ENCODE assay signal across 8 cellular contexts in genomic region chr17:2712300-2713043, GRCh38. TPM values are rescaled to one million over a fixed set of nuclear protein-coding genes. Genes with fewer than 3 reads are reported as not detected.
A peak's percentile ranks its signal among the peaks of the same experiment; 100 is the strongest.
DNase-seq lines count a peak whose midpoint lies in the region; ATAC-seq and TF ChIP-seq lines count a peak whose summit lies in the region.

No MANE protein-coding gene starts in this region.

- no peaks in the 10 kb centered on the region for H3K27me3 ChIP-seq in DOHH2 (ENCODE audit: control insufficient read depth, low read length)
- no peaks in the 10 kb centered on the region for H3K27me3 ChIP-seq in PC-9 (ENCODE audit: insufficient read depth, low read depth)
- no peaks in the 10 kb centered on the region for H3K27me3 ChIP-seq in neural cell (ENCODE audit: insufficient read depth, low read depth, low read length)

- no peaks in the 10 kb centered on the region for H3K9me3 Mint-ChIP-seq in endothelial cell (ENCODE audit: unreplicated experiment)

- peaks cover 12% of the 10 kb centered on the region for H3K27me3 Mint-ChIP-seq in endothelial cell (ENCODE audit: unreplicated experiment)

- H3K4me1 ChIP-seq in DOHH2 (ENCODE audit: control insufficient read depth, low read length) (peaks cover 34% of the 10 kb centered on the region), PC-9 (replicated peaks; ENCODE audit: insufficient read depth) (peaks cover 27% of the 10 kb centered on the region; the same call in 1 of the 2 replicates)

- peaks cover 23% of the 10 kb centered on the region for H3K36me3 ChIP-seq in DOHH2 (ENCODE audit: control insufficient read depth, low read length)
- no peaks in the 10 kb centered on the region for H3K36me3 ChIP-seq in PC-9 (ENCODE audit: low read depth)
- H3K36me3 ChIP-seq in neural cell (ENCODE audit: insufficient read depth, low read length), result no peaks in the 10 kb centered on the region

- CTCF ChIA-PET in PC-9 (lab: Charles Lee), result interaction anchor here (0.6 kb wide), 1 partner anchor 273 kb away, joined by 4 read pairs; no protein-coding TSS in a partner anchor

- peaks cover 19% of the 10 kb centered on the region for H3K4me1 Mint-ChIP-seq in endothelial cell (ENCODE audit: unreplicated experiment)

- H4K20me1 ChIP-seq in DOHH2 (ENCODE audit: control insufficient read depth, insufficient read depth, low read depth, low read length) (peaks cover 17% of the 10 kb centered on the region), PC-9 (ENCODE audit: insufficient read depth) (peaks cover 35% of the 10 kb centered on the region), neural cell (ENCODE audit: insufficient read depth) (no peaks in the 10 kb centered on the region)

- H3K9me3 ChIP-seq in DOHH2 (ENCODE audit: control insufficient read depth, insufficient read depth, low read length) (no peaks in the 10 kb centered on the region), PC-9 (ENCODE audit: insufficient read depth, low read depth) (no peaks in the 10 kb centered on the region), neural cell (ENCODE audit: low read length) (no peaks in the 10 kb centered on the region)

- no peak overlapping the region for H3K27ac Mint-ChIP-seq in endothelial cell (ENCODE audit: unreplicated experiment)

- H3K9me2 ChIP-seq in DOHH2 (replicated peaks; ENCODE audit: control insufficient read depth, low read length) (no peaks in the 10 kb centered on the region), PC-9 (ENCODE audit: insufficient read depth) (no peaks in the 10 kb centered on the region), neural cell (ENCODE audit: insufficient read depth, low read length) (no peaks in the 10 kb centered on the region)

- H3F3A ChIP-seq in DOHH2 (ENCODE audit: control insufficient read depth, insufficient read depth), result no peaks in the 10 kb centered on the region
- peaks cover 8% of the 10 kb centered on the region; the same call in 1 of the 2 replicates for H3F3A ChIP-seq in PC-9 (ENCODE audit: insufficient read depth, low read depth)
- H3F3A ChIP-seq in neural cell (ENCODE audit: insufficient read depth, low read length, poor library complexity, severe bottlenecking), result no peaks in the 10 kb centered on the region

- peak overlapping the region; percentile 16; the same call in 1 of the 2 replicates for H2AFZ ChIP-seq in PC-9
- peak overlapping the region; percentile 84 for H2AFZ ChIP-seq in neural cell (ENCODE audit: low read depth, low read length)

- ATAC-seq in GM21360 (IDR thresholded peaks at IDR 0.05; ENCODE audit: unreplicated experiment), result no peak

- H3K36me3 Mint-ChIP-seq in endothelial cell (ENCODE audit: low read depth, unreplicated experiment), result no peaks in the 10 kb centered on the region

- TSS peak; percentile 49 for BruUV-seq in PC-9 (replicated peaks; lab: Mats Ljungman, UMichigan)

- H3K4me3 ChIP-seq in DOHH2 (ENCODE audit: low read length) (peak overlapping the region; percentile 95), PC-9 (peak overlapping the region; percentile 82; the same call in 1 of the 2 replicates), neural cell (ENCODE audit: low read length) (peak overlapping the region; percentile 84)

- intact Hi-C loops in PC-9 (cut with micrococcal nuclease; ENCODE audit: unreplicated experiment), result loop anchor here (5.0 kb wide), 1 partner anchor 925 kb away; the partner anchor contains the start of genes CTNS and SHPK

- H3K9ac ChIP-seq in neural cell (ENCODE audit: low read length), result peak overlapping the region; percentile 62

- TF ChIP-seq RAD21 in neural cell (conservative IDR thresholded peaks at IDR 0.05), result no peak

- H3K4me3 Mint-ChIP-seq in endothelial cell (ENCODE audit: unreplicated experiment), result peak overlapping the region; percentile 91

- H3K79me2 ChIP-seq in DOHH2 (ENCODE audit: control insufficient read depth, low read length), result peaks cover 58% of the 10 kb centered on the region
- peaks cover 38% of the 10 kb centered on the region for H3K79me2 ChIP-seq in PC-9 (ENCODE audit: low read depth)
- H3K79me2 ChIP-seq in neural cell (replicated peaks; ENCODE audit: insufficient read depth, low read length), result peaks cover 2% of the 10 kb centered on the region

- POLR2A ChIA-PET in PC-9 (lab: Charles Lee; ENCODE audit: unreplicated experiment), result no interaction called here

- no peak for TF ChIP-seq EP300 in neural cell (conservative IDR thresholded peaks at IDR 0.05; ENCODE audit: poor library complexity, severe bottlenecking)

- TF ChIP-seq CTCF in DOHH2 (IDR thresholded peaks at IDR 0.05; ENCODE audit: low read depth, low read length, poor library complexity, severe bottlenecking) (no peak), PC-9 (conservative IDR thresholded peaks at IDR 0.05) (no peak), endothelial cell (IDR thresholded peaks at IDR 0.05; ENCODE audit: unreplicated experiment) (no peak), neural cell (IDR thresholded peaks at IDR 0.05; ENCODE audit: poor library complexity, severe bottlenecking) (no peak)

- peak overlapping the region; percentile 46 for H3K27ac ChIP-seq in DOHH2 (ENCODE audit: low read depth, low read length)
- no peak overlapping the region for H3K27ac ChIP-seq in PC-9
- no peak overlapping the region for H3K27ac ChIP-seq in neural cell (ENCODE audit: low read length)

- DNase-seq in PC-9 (no peak), endothelial cell (ENCODE audit: low spot score) (no peak), occipital lobe (lab: John Stamatoyannopoulos, UW) (no peak), NCI-H1694 treated with DMSO at 0.1 percent for 48 hours (lab: John Stamatoyannopoulos, UW) (no peak), EL (no peak)

- peak overlapping the region; percentile 100 for H3K4me2 ChIP-seq in DOHH2 (ENCODE audit: low read length)
- peak overlapping the region; percentile 58 for H3K4me2 ChIP-seq in PC-9
- H3K4me2 ChIP-seq in neural cell (ENCODE audit: low read length), result no peak overlapping the region

TF ChIP-seq in neural cell, 6 proteins besides CTCF, POLR2A, EP300 and RAD21:
- no peak for TF ChIP-seq SMC3 (conservative IDR thresholded peaks at IDR 0.05; ENCODE audit: poor library complexity)
- no peak for TF ChIP-seq MXI1 (conservative IDR thresholded peaks at IDR 0.05; ENCODE audit: poor library complexity, severe bottlenecking)
- no peak for TF ChIP-seq TAF1 (IDR thresholded peaks at IDR 0.05; ENCODE audit: low read depth)
- no peak for TF ChIP-seq REST (IDR thresholded peaks at IDR 0.05; ENCODE audit: borderline replicate concordance)

RNA-seq across cellular contexts. Expression of gene CLUH, which starts 0.9 kb away (rescaled TPM):
- 142 and 165 TPM in 2 replicates for total RNA-seq in PC-9 (2021)
- 45.9 TPM for total RNA-seq in endothelial cell (ENCODE audit: unreplicated experiment)
- 18.6 and 47.5 TPM in 2 replicates for polyA plus RNA-seq in neural cell
- 31.8 and 44.8 TPM in 2 replicates for polyA minus RNA-seq in neural cell
- total RNA-seq in occipital lobe, result 17.5 TPM

RNA-seq across cellular contexts. Expression of gene CCDC92B, which starts 37.0 kb away (rescaled TPM):
- total RNA-seq in PC-9 (2021) (1.9 and 3.0 TPM in 2 replicates), endothelial cell (ENCODE audit: unreplicated experiment) (1.9 TPM), occipital lobe (1.1 TPM)
- polyA plus RNA-seq in neural cell, result 0.32 and 1.2 TPM in 2 replicates
- polyA minus RNA-seq in neural cell, result 1.7 and 2.4 TPM in 2 replicates
